Comparison of ENCODE assay signal across 7 cellular contexts in genomic region chr3:114694251-114694650, GRCh38.
"Had no signal": no experiment of that assay in that cellular context is flagged by ENCODE, and none has a peak within 500 bp of the region (broad histone marks: within the 10 kb centered on the region; RNA-seq: fewer than 3 reads in every experiment).

No MANE protein-coding gene starts in this region.

- ATAC-seq: K562 had no signal

- H3K27ac ChIP-seq: HL-60 had no signal

- DNase-seq: GOT3, H7, HCEC 1CT, IMR-90, KG1 had no signal

- H3K4me3 ChIP-seq: K562 had no signal
